In the genomic region with DNA sequence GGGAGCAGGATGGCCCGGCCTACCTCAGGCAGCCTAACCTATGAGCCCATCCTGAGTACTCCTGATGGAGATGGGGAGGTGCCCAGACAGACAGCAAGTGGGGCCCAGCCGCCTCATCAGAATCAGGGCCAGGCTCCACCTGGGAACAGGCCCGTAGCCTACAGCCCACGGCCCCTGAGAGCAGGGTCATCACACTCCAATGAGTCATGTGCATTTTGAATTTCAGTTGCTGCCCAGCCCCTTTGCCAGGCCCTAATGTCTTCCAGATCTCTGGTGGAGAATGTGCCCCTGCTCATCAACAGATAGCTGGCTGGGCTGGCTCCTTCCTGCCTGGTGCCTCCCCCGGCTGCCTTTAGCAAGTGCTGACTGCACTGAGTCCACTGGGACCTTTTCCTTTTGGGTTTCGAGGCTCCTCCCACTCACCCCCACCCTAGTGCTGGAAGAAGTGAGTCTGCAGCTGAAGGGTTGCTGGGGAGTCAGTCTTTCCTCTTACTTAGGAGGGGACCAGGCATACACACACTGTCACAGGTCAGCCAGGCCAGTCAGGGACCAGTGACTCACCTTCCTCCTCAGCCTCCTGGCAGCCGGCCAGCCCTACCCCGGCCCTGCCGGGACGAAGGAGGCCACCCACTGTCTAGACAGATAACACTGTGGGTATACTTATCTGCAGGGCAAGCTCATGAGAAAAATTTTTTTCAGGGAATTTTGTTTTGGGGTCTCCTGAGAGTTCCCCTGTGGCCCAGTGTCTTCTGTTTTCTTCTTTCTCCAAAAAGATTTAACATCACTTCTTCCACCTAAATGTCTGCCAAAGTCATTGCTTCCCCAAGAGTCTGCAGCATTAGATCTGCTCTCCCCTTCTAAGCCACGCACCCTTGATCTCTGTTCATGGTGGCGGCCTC, we compare ENCODE assay signal across 1 cellular context.
TF ChIP-seq lines count a peak whose summit lies in the region.

No MANE protein-coding gene starts in this region.

TF ChIP-seq in K562, 482 proteins besides CTCF, POLR2A, EP300 and RAD21 (continued from another document and continues in another):
- TF ChIP-seq, protein P1, sequence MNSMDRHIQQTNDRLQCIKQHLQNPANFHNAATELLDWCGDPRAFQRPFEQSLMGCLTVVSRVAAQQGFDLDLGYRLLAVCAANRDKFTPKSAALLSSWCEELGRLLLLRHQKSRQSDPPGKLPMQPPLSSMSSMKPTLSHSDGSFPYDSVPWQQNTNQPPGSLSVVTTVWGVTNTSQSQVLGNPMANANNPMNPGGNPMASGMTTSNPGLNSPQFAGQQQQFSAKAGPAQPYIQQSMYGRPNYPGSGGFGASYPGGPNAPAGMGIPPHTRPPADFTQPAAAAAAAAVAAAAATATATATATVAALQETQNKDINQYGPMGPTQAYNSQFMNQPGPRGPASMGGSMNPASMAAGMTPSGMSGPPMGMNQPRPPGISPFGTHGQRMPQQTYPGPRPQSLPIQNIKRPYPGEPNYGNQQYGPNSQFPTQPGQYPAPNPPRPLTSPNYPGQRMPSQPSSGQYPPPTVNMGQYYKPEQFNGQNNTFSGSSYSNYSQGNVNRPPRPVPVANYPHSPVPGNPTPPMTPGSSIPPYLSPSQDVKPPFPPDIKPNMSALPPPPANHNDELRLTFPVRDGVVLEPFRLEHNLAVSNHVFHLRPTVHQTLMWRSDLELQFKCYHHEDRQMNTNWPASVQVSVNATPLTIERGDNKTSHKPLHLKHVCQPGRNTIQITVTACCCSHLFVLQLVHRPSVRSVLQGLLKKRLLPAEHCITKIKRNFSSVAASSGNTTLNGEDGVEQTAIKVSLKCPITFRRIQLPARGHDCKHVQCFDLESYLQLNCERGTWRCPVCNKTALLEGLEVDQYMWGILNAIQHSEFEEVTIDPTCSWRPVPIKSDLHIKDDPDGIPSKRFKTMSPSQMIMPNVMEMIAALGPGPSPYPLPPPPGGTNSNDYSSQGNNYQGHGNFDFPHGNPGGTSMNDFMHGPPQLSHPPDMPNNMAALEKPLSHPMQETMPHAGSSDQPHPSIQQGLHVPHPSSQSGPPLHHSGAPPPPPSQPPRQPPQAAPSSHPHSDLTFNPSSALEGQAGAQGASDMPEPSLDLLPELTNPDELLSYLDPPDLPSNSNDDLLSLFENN (IDR thresholded peaks at IDR 0.05; ENCODE audit: low read depth in 2 of 2, low read length in 2 of 2) = peak in 1 of 2 experiments; percentile 82; a peak in 1 of 4 replicates
- peak; percentile 36; the same call in 1 of the 2 replicates for TF ChIP-seq PHF8 (IDR thresholded peaks at IDR 0.05; ENCODE audit: borderline replicate concordance, low read length)
- peak in 1 of 2 experiments; percentile 18; a peak in 1 of 4 replicates for TF ChIP-seq NONO (IDR thresholded peaks at IDR 0.05; ENCODE audit: low read depth in 2 of 2, low read length in 1 of 2)
- TF ChIP-seq, protein P2, sequence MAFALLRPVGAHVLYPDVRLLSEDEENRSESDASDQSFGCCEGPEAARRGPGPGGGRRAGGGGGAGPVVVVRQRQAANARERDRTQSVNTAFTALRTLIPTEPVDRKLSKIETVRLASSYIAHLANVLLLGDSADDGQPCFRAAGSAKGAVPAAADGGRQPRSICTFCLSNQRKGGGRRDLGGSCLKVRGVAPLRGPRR (CRISPR knock-in tag; IDR thresholded peaks at IDR 0.05) = no peak
- TF ChIP-seq, protein P3, sequence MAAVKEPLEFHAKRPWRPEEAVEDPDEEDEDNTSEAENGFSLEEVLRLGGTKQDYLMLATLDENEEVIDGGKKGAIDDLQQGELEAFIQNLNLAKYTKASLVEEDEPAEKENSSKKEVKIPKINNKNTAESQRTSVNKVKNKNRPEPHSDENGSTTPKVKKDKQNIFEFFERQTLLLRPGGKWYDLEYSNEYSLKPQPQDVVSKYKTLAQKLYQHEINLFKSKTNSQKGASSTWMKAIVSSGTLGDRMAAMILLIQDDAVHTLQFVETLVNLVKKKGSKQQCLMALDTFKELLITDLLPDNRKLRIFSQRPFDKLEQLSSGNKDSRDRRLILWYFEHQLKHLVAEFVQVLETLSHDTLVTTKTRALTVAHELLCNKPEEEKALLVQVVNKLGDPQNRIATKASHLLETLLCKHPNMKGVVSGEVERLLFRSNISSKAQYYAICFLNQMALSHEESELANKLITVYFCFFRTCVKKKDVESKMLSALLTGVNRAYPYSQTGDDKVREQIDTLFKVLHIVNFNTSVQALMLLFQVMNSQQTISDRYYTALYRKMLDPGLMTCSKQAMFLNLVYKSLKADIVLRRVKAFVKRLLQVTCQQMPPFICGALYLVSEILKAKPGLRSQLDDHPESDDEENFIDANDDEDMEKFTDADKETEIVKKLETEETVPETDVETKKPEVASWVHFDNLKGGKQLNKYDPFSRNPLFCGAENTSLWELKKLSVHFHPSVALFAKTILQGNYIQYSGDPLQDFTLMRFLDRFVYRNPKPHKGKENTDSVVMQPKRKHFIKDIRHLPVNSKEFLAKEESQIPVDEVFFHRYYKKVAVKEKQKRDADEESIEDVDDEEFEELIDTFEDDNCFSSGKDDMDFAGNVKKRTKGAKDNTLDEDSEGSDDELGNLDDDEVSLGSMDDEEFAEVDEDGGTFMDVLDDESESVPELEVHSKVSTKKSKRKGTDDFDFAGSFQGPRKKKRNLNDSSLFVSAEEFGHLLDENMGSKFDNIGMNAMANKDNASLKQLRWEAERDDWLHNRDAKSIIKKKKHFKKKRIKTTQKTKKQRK (IDR thresholded peaks at IDR 0.05; ENCODE audit: borderline replicate concordance, low read depth, low read length) = no peak
- peak; percentile 98 for TF ChIP-seq CTBP1 (IDR thresholded peaks at IDR 0.05; ENCODE audit: borderline replicate concordance)
- TF ChIP-seq BRCA1 (IDR thresholded peaks at IDR 0.05) = no peak
- TF ChIP-seq BRCA1 (CRISPR knock-in tag; IDR thresholded peaks at IDR 0.05) = no peak
- 0 out of 2 replicates have a peak, but pooled peaks have one; percentile 20 for TF ChIP-seq GABPA (tag; conservative IDR thresholded peaks at IDR 0.05; ENCODE audit: low read depth)
- no peak for TF ChIP-seq FUS (optimal IDR thresholded peaks at IDR 0.05; ENCODE audit: low read depth, low read length)
- TF ChIP-seq, protein P4, sequence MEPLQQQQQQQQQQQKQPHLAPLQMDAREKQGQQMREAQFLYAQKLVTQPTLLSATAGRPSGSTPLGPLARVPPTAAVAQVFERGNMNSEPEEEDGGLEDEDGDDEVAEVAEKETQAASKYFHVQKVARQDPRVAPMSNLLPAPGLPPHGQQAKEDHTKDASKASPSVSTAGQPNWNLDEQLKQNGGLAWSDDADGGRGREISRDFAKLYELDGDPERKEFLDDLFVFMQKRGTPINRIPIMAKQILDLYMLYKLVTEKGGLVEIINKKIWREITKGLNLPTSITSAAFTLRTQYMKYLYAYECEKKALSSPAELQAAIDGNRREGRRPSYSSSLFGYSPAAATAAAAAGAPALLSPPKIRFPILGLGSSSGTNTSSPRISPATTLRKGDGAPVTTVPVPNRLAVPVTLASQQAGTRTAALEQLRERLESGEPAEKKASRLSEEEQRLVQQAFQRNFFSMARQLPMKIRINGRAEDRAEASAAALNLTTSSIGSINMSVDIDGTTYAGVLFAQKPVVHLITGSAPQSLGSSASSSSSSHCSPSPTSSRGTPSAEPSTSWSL (CRISPR knock-in tag; IDR thresholded peaks at IDR 0.05; ENCODE audit: borderline replicate concordance) = no peak
- no peak for TF ChIP-seq ATF1 (CRISPR knock-in tag; IDR thresholded peaks at IDR 0.05)
- peak; percentile 84 for TF ChIP-seq ATF1 (tag; IDR thresholded peaks at IDR 0.05)
- TF ChIP-seq NCOA4 (IDR thresholded peaks at IDR 0.05; ENCODE audit: partially characterized antibody) = no peak
- TF ChIP-seq MAFG (tag; conservative IDR thresholded peaks at IDR 0.05) = peak; percentile 3
- TF ChIP-seq MXI1 (IDR thresholded peaks at IDR 0.05; ENCODE audit: low read depth, low read length) = no peak; the same call in 1 of the 2 replicates
- TF ChIP-seq, protein P5, sequence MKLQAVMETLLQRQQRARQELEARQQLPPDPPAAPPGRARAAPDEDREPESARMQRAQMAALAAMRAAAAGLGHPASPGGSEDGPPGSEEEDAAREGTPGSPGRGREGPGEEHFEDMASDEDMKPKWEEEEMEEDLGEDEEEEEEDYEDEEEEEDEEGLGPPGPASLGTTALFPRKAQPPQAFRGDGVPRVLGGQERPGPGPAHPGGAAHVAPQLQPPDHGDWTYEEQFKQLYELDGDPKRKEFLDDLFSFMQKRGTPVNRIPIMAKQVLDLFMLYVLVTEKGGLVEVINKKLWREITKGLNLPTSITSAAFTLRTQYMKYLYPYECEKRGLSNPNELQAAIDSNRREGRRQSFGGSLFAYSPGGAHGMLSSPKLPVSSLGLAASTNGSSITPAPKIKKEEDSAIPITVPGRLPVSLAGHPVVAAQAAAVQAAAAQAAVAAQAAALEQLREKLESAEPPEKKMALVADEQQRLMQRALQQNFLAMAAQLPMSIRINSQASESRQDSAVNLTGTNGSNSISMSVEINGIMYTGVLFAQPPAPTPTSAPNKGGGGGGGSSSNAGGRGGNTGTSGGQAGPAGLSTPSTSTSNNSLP (IDR thresholded peaks at IDR 0.05; ENCODE audit: borderline replicate concordance, low read depth, low read length) = peak; percentile 47; the same call in 1 of the 2 replicates
- TF ChIP-seq, protein P6, sequence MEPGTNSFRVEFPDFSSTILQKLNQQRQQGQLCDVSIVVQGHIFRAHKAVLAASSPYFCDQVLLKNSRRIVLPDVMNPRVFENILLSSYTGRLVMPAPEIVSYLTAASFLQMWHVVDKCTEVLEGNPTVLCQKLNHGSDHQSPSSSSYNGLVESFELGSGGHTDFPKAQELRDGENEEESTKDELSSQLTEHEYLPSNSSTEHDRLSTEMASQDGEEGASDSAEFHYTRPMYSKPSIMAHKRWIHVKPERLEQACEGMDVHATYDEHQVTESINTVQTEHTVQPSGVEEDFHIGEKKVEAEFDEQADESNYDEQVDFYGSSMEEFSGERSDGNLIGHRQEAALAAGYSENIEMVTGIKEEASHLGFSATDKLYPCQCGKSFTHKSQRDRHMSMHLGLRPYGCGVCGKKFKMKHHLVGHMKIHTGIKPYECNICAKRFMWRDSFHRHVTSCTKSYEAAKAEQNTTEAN (CRISPR knock-in tag; IDR thresholded peaks at IDR 0.05) = peak; percentile 26; the same call in 1 of the 2 replicates
- TF ChIP-seq DACH1 (IDR thresholded peaks at IDR 0.05; ENCODE audit: partially characterized antibody) = peak; percentile 47
- TF ChIP-seq NEUROD1 (IDR thresholded peaks at IDR 0.05; ENCODE audit: borderline replicate concordance, low read depth, low read length, partially characterized antibody) = peak; percentile 95
- TF ChIP-seq, protein P7, sequence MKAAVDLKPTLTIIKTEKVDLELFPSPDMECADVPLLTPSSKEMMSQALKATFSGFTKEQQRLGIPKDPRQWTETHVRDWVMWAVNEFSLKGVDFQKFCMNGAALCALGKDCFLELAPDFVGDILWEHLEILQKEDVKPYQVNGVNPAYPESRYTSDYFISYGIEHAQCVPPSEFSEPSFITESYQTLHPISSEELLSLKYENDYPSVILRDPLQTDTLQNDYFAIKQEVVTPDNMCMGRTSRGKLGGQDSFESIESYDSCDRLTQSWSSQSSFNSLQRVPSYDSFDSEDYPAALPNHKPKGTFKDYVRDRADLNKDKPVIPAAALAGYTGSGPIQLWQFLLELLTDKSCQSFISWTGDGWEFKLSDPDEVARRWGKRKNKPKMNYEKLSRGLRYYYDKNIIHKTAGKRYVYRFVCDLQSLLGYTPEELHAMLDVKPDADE (conservative IDR thresholded peaks at IDR 0.05; ENCODE audit: control insufficient read depth, low read depth, low read length) = peak; percentile 67; the same call in 1 of the 2 replicates
- TF ChIP-seq, protein P8, sequence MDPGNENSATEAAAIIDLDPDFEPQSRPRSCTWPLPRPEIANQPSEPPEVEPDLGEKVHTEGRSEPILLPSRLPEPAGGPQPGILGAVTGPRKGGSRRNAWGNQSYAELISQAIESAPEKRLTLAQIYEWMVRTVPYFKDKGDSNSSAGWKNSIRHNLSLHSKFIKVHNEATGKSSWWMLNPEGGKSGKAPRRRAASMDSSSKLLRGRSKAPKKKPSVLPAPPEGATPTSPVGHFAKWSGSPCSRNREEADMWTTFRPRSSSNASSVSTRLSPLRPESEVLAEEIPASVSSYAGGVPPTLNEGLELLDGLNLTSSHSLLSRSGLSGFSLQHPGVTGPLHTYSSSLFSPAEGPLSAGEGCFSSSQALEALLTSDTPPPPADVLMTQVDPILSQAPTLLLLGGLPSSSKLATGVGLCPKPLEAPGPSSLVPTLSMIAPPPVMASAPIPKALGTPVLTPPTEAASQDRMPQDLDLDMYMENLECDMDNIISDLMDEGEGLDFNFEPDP (CRISPR knock-in tag; IDR thresholded peaks at IDR 0.05) = no peak
- peak; percentile 69; the same call in 1 of the 2 replicates for TF ChIP-seq ZNF175 (CRISPR knock-in tag; IDR thresholded peaks at IDR 0.05; ENCODE audit: low read depth)
- TF ChIP-seq KLF10 (CRISPR knock-in tag; IDR thresholded peaks at IDR 0.05) = no peak
- no peak for TF ChIP-seq SRSF7 (optimal IDR thresholded peaks at IDR 0.05; ENCODE audit: low read depth, low read length)
- TF ChIP-seq SNRNP70 (optimal IDR thresholded peaks at IDR 0.05; ENCODE audit: low read depth, low read length) = no peak
- peak; percentile 79; the same call in 1 of the 2 replicates for TF ChIP-seq MTA1 (IDR thresholded peaks at IDR 0.05; ENCODE audit: borderline replicate concordance)
- TF ChIP-seq ARID1B (IDR thresholded peaks at IDR 0.05) = peak; percentile 99
- TF ChIP-seq, protein P9, sequence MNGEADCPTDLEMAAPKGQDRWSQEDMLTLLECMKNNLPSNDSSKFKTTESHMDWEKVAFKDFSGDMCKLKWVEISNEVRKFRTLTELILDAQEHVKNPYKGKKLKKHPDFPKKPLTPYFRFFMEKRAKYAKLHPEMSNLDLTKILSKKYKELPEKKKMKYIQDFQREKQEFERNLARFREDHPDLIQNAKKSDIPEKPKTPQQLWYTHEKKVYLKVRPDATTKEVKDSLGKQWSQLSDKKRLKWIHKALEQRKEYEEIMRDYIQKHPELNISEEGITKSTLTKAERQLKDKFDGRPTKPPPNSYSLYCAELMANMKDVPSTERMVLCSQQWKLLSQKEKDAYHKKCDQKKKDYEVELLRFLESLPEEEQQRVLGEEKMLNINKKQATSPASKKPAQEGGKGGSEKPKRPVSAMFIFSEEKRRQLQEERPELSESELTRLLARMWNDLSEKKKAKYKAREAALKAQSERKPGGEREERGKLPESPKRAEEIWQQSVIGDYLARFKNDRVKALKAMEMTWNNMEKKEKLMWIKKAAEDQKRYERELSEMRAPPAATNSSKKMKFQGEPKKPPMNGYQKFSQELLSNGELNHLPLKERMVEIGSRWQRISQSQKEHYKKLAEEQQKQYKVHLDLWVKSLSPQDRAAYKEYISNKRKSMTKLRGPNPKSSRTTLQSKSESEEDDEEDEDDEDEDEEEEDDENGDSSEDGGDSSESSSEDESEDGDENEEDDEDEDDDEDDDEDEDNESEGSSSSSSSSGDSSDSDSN (IDR thresholded peaks at IDR 0.05; ENCODE audit: borderline replicate concordance in 1 of 2, low read depth in 2 of 2, low read length in 2 of 2) = peak; percentile 76 to 81; a peak in 3 of 4 replicates
- peak; percentile 86 for TF ChIP-seq CREM (IDR thresholded peaks at IDR 0.05; ENCODE audit: low read depth)
